ENCODE assay signal across 1 cellular context in genomic region chr1:21631944-21632887, GRCh38.
TF ChIP-seq lines count a peak whose summit lies in the region.

No MANE protein-coding gene starts in this region.

TF ChIP-seq in HepG2, 621 proteins besides CTCF, POLR2A, EP300 and RAD21 (continued from another document and continues in another):
- no peak for TF ChIP-seq ZNF441 (CRISPR knock-in tag; IDR thresholded peaks at IDR 0.05; ENCODE audit: borderline replicate concordance)
- no peak for TF ChIP-seq FOXJ3 (CRISPR knock-in tag; IDR thresholded peaks at IDR 0.05; ENCODE audit: borderline replicate concordance)
- no peak for TF ChIP-seq ZNF160 (CRISPR knock-in tag; IDR thresholded peaks at IDR 0.05)
- no peak for TF ChIP-seq SALL2 (CRISPR knock-in tag; IDR thresholded peaks at IDR 0.05)
- no peak for TF ChIP-seq ZNF652 (CRISPR knock-in tag; IDR thresholded peaks at IDR 0.05; ENCODE audit: borderline replicate concordance, low read depth)
- no peak for TF ChIP-seq ZNF597 (CRISPR knock-in tag; IDR thresholded peaks at IDR 0.05)
- TF ChIP-seq TOPORS (CRISPR knock-in tag; IDR thresholded peaks at IDR 0.05), result no peak
- 0 out of 2 replicates have a peak, but pooled peaks have one; percentile 27 for TF ChIP-seq ZFP91 (CRISPR knock-in tag; IDR thresholded peaks at IDR 0.05; ENCODE audit: borderline replicate concordance)
- TF ChIP-seq ZNF605 (CRISPR knock-in tag; IDR thresholded peaks at IDR 0.05), result no peak
- TF ChIP-seq ZNF574 (CRISPR knock-in tag; IDR thresholded peaks at IDR 0.05), result no peak
- TF ChIP-seq PAXIP1 (CRISPR knock-in tag; conservative IDR thresholded peaks at IDR 0.05), result 0 out of 2 replicates have a peak, but pooled peaks have one; percentile 18
- TF ChIP-seq ZNF138 (CRISPR knock-in tag; IDR thresholded peaks at IDR 0.05; ENCODE audit: low read depth), result no peak
- TF ChIP-seq NR2F6 (IDR thresholded peaks at IDR 0.05), result no peak; the same call in 1 of the 2 replicates
- TF ChIP-seq NR2F6 (CRISPR knock-in tag; IDR thresholded peaks at IDR 0.05), result peak; percentile 14; the same call in 1 of the 2 replicates
- no peak for TF ChIP-seq HCFC1 (IDR thresholded peaks at IDR 0.05; ENCODE audit: low read depth, low read length)
- TF ChIP-seq SP5 (CRISPR knock-in tag; IDR thresholded peaks at IDR 0.05; ENCODE audit: borderline replicate concordance, low read depth), result 0 out of 2 replicates have a peak, but pooled peaks have one; percentile 14
- no peak for TF ChIP-seq NR0B2 (CRISPR knock-in tag; IDR thresholded peaks at IDR 0.05)
- no peak for TF ChIP-seq ZBTB21 (CRISPR knock-in tag; IDR thresholded peaks at IDR 0.05)
- no peak; the same call in 1 of the 2 replicates for TF ChIP-seq ZFY (CRISPR knock-in tag; IDR thresholded peaks at IDR 0.05)
- peak; percentile 71 for TF ChIP-seq ZNF687 (CRISPR knock-in tag; IDR thresholded peaks at IDR 0.05)
- no peak for TF ChIP-seq ZNF841 (CRISPR knock-in tag; IDR thresholded peaks at IDR 0.05; ENCODE audit: borderline replicate concordance)
- no peak for TF ChIP-seq ZNF317 (CRISPR knock-in tag; IDR thresholded peaks at IDR 0.05)
- peak; percentile 97; the same call in 1 of the 2 replicates for TF ChIP-seq ZBTB33 (CRISPR knock-in tag; IDR thresholded peaks at IDR 0.05)
- TF ChIP-seq SP1 (IDR thresholded peaks at IDR 0.05), result no peak
- no peak for TF ChIP-seq SP1 (CRISPR knock-in tag; IDR thresholded peaks at IDR 0.05)
- TF ChIP-seq ZNF512B (CRISPR knock-in tag; IDR thresholded peaks at IDR 0.05; ENCODE audit: borderline replicate concordance), result no peak
- TF ChIP-seq HMGXB3 (CRISPR knock-in tag; IDR thresholded peaks at IDR 0.05; ENCODE audit: borderline replicate concordance), result no peak
- no peak for TF ChIP-seq PBX2 (CRISPR knock-in tag; IDR thresholded peaks at IDR 0.05)
- TF ChIP-seq GTF2F1 (IDR thresholded peaks at IDR 0.05; ENCODE audit: low read length), result no peak
